In the genomic region with DNA sequence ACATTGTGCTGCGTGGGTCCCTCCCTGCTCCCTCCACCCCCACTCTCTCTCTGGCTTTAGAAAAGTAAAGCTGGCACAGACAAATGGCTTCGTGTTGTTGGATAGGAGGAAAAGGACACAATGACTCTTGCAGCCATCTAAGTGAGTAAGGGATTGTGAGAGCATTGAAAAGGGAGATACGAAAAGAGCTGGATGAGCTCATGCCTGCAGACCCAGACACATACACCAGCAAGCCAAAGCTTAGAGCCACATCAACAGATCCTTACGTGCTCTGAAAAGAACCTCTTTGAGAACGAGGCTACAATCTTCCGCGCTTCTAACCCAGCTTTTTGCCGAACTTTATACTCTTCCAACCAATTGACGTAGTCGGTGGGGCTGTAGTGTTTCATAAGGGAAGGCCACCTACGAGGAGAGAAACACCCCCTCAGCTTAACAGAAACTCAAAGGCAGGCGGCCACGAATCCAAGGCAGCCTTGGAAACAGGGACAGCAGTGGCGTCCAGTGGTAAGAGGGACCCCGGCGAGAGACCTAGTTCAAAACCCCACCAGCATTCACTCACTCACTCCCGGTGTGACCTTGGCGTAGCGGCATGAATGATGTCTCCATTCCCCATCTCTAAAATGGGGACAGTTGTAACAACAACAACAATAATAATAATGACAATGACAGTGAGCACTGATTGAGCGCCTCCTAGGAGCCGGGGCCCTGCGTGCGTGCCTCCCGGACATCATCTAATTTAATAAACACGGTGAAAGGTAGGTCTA, we compare ENCODE assay signal across 8 cellular contexts. TPM values are rescaled to one million over a fixed set of nuclear protein-coding genes. Genes with fewer than 3 reads are reported as not detected.
DNase-seq lines count a peak whose midpoint lies in the region; ATAC-seq, FAIRE-seq and TF ChIP-seq lines count a peak whose summit lies in the region.

No MANE protein-coding gene starts in this region.

- ATAC-seq in HG02970 (IDR thresholded peaks at IDR 0.05; ENCODE audit: low FRiP score, unreplicated experiment) (no peak), HG02623 (IDR thresholded peaks at IDR 0.05; ENCODE audit: unreplicated experiment) (no peak)

- WGBS in iPS DF 6.9 (ENCODE audit: insufficient coverage, insufficient read length), result no CpG with 5 or more reads among the region's 25 CpGs

- H3K4me3 ChIP-seq in AG04449 (ENCODE audit: low read depth, low read length), result peak overlapping the region; percentile 95
- peak overlapping the region; percentile 100 for H3K4me3 ChIP-seq in HEK293 (ENCODE audit: low read depth, low read length)
- peak overlapping the region; percentile 81 for H3K4me3 ChIP-seq in astrocyte (ENCODE audit: insufficient read depth, low read depth, low read length)
- peak overlapping the region; percentile 97 for H3K4me3 ChIP-seq in iPS DF 6.9 (ENCODE audit: low read length)
- peak overlapping the region; percentile 93 for H3K4me3 ChIP-seq in rectal smooth muscle tissue (ENCODE audit: low read length)

- peak overlapping the region; percentile 49 for H3K27ac Mint-ChIP-seq in astrocyte (ENCODE audit: unreplicated experiment)

- DNase-seq in AG04449 (ENCODE audit: low read depth, low spot score) (peak; percentile 10), astrocyte (ENCODE audit: low read depth) (peak; percentile 76), iPS DF 6.9 (ENCODE audit: low read depth, low spot score) (no peak), DMS53 (lab: John Stamatoyannopoulos, UW) (no peak)

- H4K20me1 ChIP-seq in astrocyte (ENCODE audit: insufficient read depth, low read length), result peaks cover 21% of the 10 kb centered on the region

- H3K27me3 Mint-ChIP-seq in astrocyte (ENCODE audit: low read depth, unreplicated experiment), result no peaks in the 10 kb centered on the region

- H3K9ac ChIP-seq in astrocyte (ENCODE audit: low read length), result peak overlapping the region; percentile 81
- H3K9ac ChIP-seq in rectal smooth muscle tissue (ENCODE audit: low read length), result peak overlapping the region; percentile 64

- no peaks in the 10 kb centered on the region for H3K27me3 ChIP-seq in astrocyte (ENCODE audit: insufficient read depth, low read length)
- H3K27me3 ChIP-seq in iPS DF 6.9 (ENCODE audit: control insufficient read depth, insufficient read depth, low read length), result no peaks in the 10 kb centered on the region; the same call in 1 of the 2 replicates
- H3K27me3 ChIP-seq in rectal smooth muscle tissue (ENCODE audit: control insufficient read depth, insufficient read depth, low read length), result no peaks in the 10 kb centered on the region

- TF ChIP-seq CTCF in AG04449 (IDR thresholded peaks at IDR 0.05; ENCODE audit: insufficient read depth, low read length, missing control alignments) (no peak), HEK293 (tag by site-specific recombination; IDR thresholded peaks at IDR 0.05) (0 out of 2 replicates have a peak, but pooled peaks have one; percentile 23), astrocyte (IDR thresholded peaks at IDR 0.05; ENCODE audit: insufficient read depth, low read depth, low read length) (no peak)

- no peaks in the 10 kb centered on the region for H3K9me3 Mint-ChIP-seq in astrocyte (ENCODE audit: unreplicated experiment)

- peak overlapping the region; percentile 57 for H2AFZ ChIP-seq in astrocyte (ENCODE audit: low read depth, low read length)

- H3K36me3 Mint-ChIP-seq in astrocyte (ENCODE audit: low read depth, unreplicated experiment), result peaks cover 4% of the 10 kb centered on the region

- H3K27ac ChIP-seq in HEK293 (ENCODE audit: extremely low read depth, low read depth, low read length) (no peak overlapping the region; the same call in 1 of the 2 replicates), astrocyte (ENCODE audit: low read depth, low read length) (peak overlapping the region; percentile 28), iPS DF 6.9 (ENCODE audit: low read length) (no peak overlapping the region), rectal smooth muscle tissue (ENCODE audit: low read depth, low read length) (peak overlapping the region; percentile 54)

- H3K4me1 ChIP-seq in HEK293 (ENCODE audit: control insufficient read depth, insufficient read depth, low read length) (no peaks in the 10 kb centered on the region), astrocyte (ENCODE audit: insufficient read depth, low read length) (peaks cover 9% of the 10 kb centered on the region), iPS DF 6.9 (ENCODE audit: control insufficient read depth, insufficient read depth, low read length) (peaks cover 3% of the 10 kb centered on the region; the same call in 1 of the 2 replicates), rectal smooth muscle tissue (ENCODE audit: control insufficient read depth, insufficient read depth, low read length) (no peaks in the 10 kb centered on the region)

- H3K36me3 ChIP-seq in HEK293 (ENCODE audit: control insufficient read depth in 2 of 2, insufficient read depth in 1 of 2, low read length in 2 of 2), result peaks cover 29 to 30% of the 10 kb centered on the region in 2 experiments
- H3K36me3 ChIP-seq in astrocyte (ENCODE audit: insufficient read depth, low read length), result peaks cover 10% of the 10 kb centered on the region
- no peaks in the 10 kb centered on the region; the same call in 1 of the 2 replicates for H3K36me3 ChIP-seq in iPS DF 6.9 (ENCODE audit: control insufficient read depth, insufficient read depth, low read length)
- peaks cover 3% of the 10 kb centered on the region for H3K36me3 ChIP-seq in rectal smooth muscle tissue (ENCODE audit: control insufficient read depth, insufficient read depth, low read length)

- CTCF ChIA-PET in AG04449 (lab: Yijun Ruan, JAX) (interaction anchor here (0.7 to 1.0 kb wide), 4 partner anchors 24 to 668 kb away, joined by 3 to 5 read pairs (median 4); no protein-coding TSS in a partner anchor), HEK293 (lab: Yijun Ruan, JAX) (interaction anchor here (0.6 to 0.7 kb wide), 2 partner anchors 45 to 654 kb away, joined by 3 read pairs; no protein-coding TSS in a partner anchor)

- POLR2A ChIA-PET in AG04449 (lab: Yijun Ruan, JAX) (no interaction called here), HEK293 (lab: Yijun Ruan, JAX) (interaction anchor here (0.6 kb wide), 1 partner anchor 68 kb away, joined by 3 read pairs; no protein-coding TSS in a partner anchor)

- peak overlapping the region; percentile 87 for H3K4me3 Mint-ChIP-seq in astrocyte (ENCODE audit: unreplicated experiment)

- H3K79me2 ChIP-seq in astrocyte (ENCODE audit: insufficient read depth, low read length), result peaks cover 36% of the 10 kb centered on the region

- peaks cover 2% of the 10 kb centered on the region for H3K4me1 Mint-ChIP-seq in astrocyte (ENCODE audit: low read depth, unreplicated experiment)

- H3K4me2 ChIP-seq in astrocyte (ENCODE audit: low read length), result peak overlapping the region; percentile 97

- no peak for FAIRE-seq in astrocyte (lab: Jason Lieb, UNC)

- H3K9me3 ChIP-seq in HEK293 (ENCODE audit: control insufficient read depth, insufficient read depth, low read depth, low read length), result no peaks in the 10 kb centered on the region
- H3K9me3 ChIP-seq in astrocyte (ENCODE audit: insufficient read depth, low read depth, low read length), result no peaks in the 10 kb centered on the region
- no peaks in the 10 kb centered on the region for H3K9me3 ChIP-seq in iPS DF 6.9 (ENCODE audit: control insufficient read depth, insufficient read depth, low read length)

TF ChIP-seq in HEK293, 187 proteins besides CTCF, POLR2A, EP300 and RAD21 (continues in another document):
- TF ChIP-seq ZNF510 (tag by site-specific recombination; IDR thresholded peaks at IDR 0.05; ENCODE audit: insufficient replicate concordance) (no peak), ZBTB17 (tag by site-specific recombination; IDR thresholded peaks at IDR 0.05) (peak; percentile 33; the same call in 1 of the 2 replicates), ZNF768 (tag by site-specific recombination; IDR thresholded peaks at IDR 0.05) (no peak), ZNF324 (tag by site-specific recombination; IDR thresholded peaks at IDR 0.05) (no peak), ZNF184 (tag by site-specific recombination; IDR thresholded peaks at IDR 0.05) (no peak), ZNF223 (tag by site-specific recombination; IDR thresholded peaks at IDR 0.05) (no peak), ZNF514 (tag by site-specific recombination; IDR thresholded peaks at IDR 0.05) (no peak), ZNF530 (tag by site-specific recombination; IDR thresholded peaks at IDR 0.05; ENCODE audit: low read depth) (no peak), ZNF132 (tag by site-specific recombination; IDR thresholded peaks at IDR 0.05; ENCODE audit: borderline replicate concordance) (no peak), ZNF426 (tag by site-specific recombination; IDR thresholded peaks at IDR 0.05) (no peak), ZNF302 (tag by site-specific recombination; IDR thresholded peaks at IDR 0.05; ENCODE audit: low read depth) (no peak), REPIN1 (tag by site-specific recombination; IDR thresholded peaks at IDR 0.05; ENCODE audit: low read depth) (peak; percentile 100), GLI2 (tag by site-specific recombination; IDR thresholded peaks at IDR 0.05; ENCODE audit: borderline replicate concordance, low read depth) (no peak)
- TF ChIP-seq, protein P1, sequence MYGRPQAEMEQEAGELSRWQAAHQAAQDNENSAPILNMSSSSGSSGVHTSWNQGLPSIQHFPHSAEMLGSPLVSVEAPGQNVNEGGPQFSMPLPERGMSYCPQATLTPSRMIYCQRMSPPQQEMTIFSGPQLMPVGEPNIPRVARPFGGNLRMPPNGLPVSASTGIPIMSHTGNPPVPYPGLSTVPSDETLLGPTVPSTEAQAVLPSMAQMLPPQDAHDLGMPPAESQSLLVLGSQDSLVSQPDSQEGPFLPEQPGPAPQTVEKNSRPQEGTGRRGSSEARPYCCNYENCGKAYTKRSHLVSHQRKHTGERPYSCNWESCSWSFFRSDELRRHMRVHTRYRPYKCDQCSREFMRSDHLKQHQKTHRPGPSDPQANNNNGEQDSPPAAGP (tag by site-specific recombination; IDR thresholded peaks at IDR 0.05), result no peak
- TF ChIP-seq, protein P2, sequence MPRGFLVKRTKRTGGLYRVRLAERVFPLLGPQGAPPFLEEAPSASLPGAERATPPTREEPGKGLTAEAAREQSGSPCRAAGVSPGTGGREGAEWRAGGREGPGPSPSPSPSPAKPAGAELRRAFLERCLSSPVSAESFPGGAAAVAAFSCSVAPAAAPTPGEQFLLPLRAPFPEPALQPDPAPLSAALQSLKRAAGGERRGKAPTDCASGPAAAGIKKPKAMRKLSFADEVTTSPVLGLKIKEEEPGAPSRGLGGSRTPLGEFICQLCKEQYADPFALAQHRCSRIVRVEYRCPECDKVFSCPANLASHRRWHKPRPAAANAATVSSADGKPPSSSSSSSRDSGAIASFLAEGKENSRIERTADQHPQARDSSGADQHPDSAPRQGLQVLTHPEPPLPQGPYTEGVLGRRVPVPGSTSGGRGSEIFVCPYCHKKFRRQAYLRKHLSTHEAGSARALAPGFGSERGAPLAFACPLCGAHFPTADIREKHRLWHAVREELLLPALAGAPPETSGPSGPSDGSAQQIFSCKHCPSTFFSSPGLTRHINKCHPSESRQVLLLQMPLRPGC (tag by site-specific recombination; IDR thresholded peaks at IDR 0.05), result no peak

RNA-seq across cellular contexts. Expression of a gene that starts 1.1 kb away (rescaled TPM):
- 30.8 and 32.0 TPM in 2 replicates for total RNA-seq in astrocyte

Comparison
In these comparisons a context has a peak if more than half of its experiments do, and no peak if none do; other contexts are left out.
1. DNase-seq: peak in AG04449 (single experiment) and astrocyte (single experiment); none in iPS DF 6.9 (single experiment) and DMS53 (single experiment).
2. H3K27ac ChIP-seq: peak in astrocyte (single experiment) and rectal smooth muscle tissue (single experiment); none in HEK293 (single experiment) and iPS DF 6.9 (single experiment).
3. Peak in every context shown above with its lines, with median percentiles within 50 percentile points of each other: H3K4me3 ChIP-seq.